Comparison of ENCODE assay signal across 29 cellular contexts in genomic region chr2:144693179-144693578, GRCh38.
"Had no signal": no experiment of that assay in that cellular context is flagged by ENCODE, and none has a peak within 500 bp of the region (broad histone marks: within the 10 kb centered on the region; RNA-seq: fewer than 3 reads in every experiment).

No MANE protein-coding gene starts in this region.

- H3K4me3 ChIP-seq: ovary, smooth muscle cell, upper lobe of right lung had no signal

- H3K27ac ChIP-seq: ovary, upper lobe of right lung, WERI-Rb-1 had no signal

- H3K9me3 Mint-ChIP-seq: activated naive CD4-positive, alpha-beta T cell treated with anti-CD3 and anti-CD28 coated beads, Interleukin-2, amount 50 U/mL, for 24 hours; activated T-cell treated with anti-CD3 and anti-CD28 coated beads, Interleukin-2, amount 50 U/mL, for 4 hours; endodermal cell; stimulated activated naive CD8-positive, alpha-beta T cell treated with anti-CD3 and anti-CD28 coated beads, Interleukin-15, amount 100 ng/mL, for 72 hours had no signal

- ATAC-seq: activated CD8-positive, alpha-beta T cell treated with anti-CD3 and anti-CD28 coated beads for 36 hours; activated naive CD8-positive, alpha-beta T cell treated with anti-CD3 and anti-CD28 coated beads, Interleukin-2, amount 50 U/mL, for 24 hours; activated T-cell treated with anti-CD3 and anti-CD28 coated beads, Interleukin-2, amount 50 U/mL, for 4 hours; activated T-helper 17 cell treated with anti-CD3 and anti-CD28 coated beads, Interleukin-2, amount 50 U/mL, for 72 hours; esophagus mucosa; stimulated activated memory B cell treated with anti-CD40 and anti-IgM and Interleukin-4, amounts not matched to agents 10 μg/mL and 1 μg/mL and 100 μg/mL, for 72 hours; stimulated activated naive CD8-positive, alpha-beta T cell treated with anti-CD3 and anti-CD28 coated beads, Interleukin-15, amount 100 ng/mL, for 72 hours; T-helper 17 cell; upper lobe of right lung had no signal

- H3K27ac Mint-ChIP-seq: activated CD8-positive, alpha-beta T cell treated with anti-CD3 and anti-CD28 coated beads for 36 hours; activated naive CD4-positive, alpha-beta T cell treated with anti-CD3 and anti-CD28 coated beads, Interleukin-2, amount 50 U/mL, for 24 hours; activated naive CD8-positive, alpha-beta T cell treated with anti-CD3 and anti-CD28 coated beads, Interleukin-2, amount 50 U/mL, for 24 hours; activated T-helper 17 cell treated with anti-CD3 and anti-CD28 coated beads, Interleukin-2, amount 50 U/mL, for 72 hours; endodermal cell; memory B cell; progenitor cell of endocrine pancreas; stimulated activated memory B cell treated with anti-CD40 and anti-IgM and Interleukin-4, amounts not matched to agents 10 μg/mL and 1 μg/mL and 100 μg/mL, for 72 hours; stimulated activated naive CD8-positive, alpha-beta T cell treated with anti-CD3 and anti-CD28 coated beads, Interleukin-15, amount 100 ng/mL, for 72 hours; T-helper 17 cell had no signal

- DNase-seq: activated CD4-positive, alpha-beta T cell treated with anti-CD3 and anti-CD28 coated beads for 1 hour; activated CD4-positive, alpha-beta T cell treated with anti-CD3 and anti-CD28 coated beads, Interleukin-2, amount 50 U/mL, for 1 hour; activated CD8-positive, alpha-beta T cell treated with anti-CD3 and anti-CD28 coated beads for 36 hours; activated naive CD8-positive, alpha-beta T cell treated with anti-CD3 and anti-CD28 coated beads, Interleukin-2, amount 50 U/mL, for 24 hours; activated T-cell treated with anti-CD3 and anti-CD28 coated beads, Interleukin-2, amount 50 U/mL, for 4 hours; amygdala; central memory CD4-positive, alpha-beta T cell; endodermal cell; foreskin fibroblast; midbrain; ovary; stimulated activated CD4-positive, alpha-beta T cell treated with anti-CD3 and anti-CD28 coated beads, Interleukin-1b, Interleukin-23, amount 100 ng/mL, for 48 hours; stimulated activated CD4-positive, alpha-beta T cell treated with anti-CD3 and anti-CD28 coated beads, Interleukin-4, amount 100 ng/mL, for 4 hours; stimulated activated CD8-positive, alpha-beta memory T cell treated with anti-CD3 and anti-CD28 coated beads, Interleukin-4, amount 100 ng/mL, for 48 hours; stimulated activated naive CD8-positive, alpha-beta T cell treated with anti-CD3 and anti-CD28 coated beads, Interleukin-15, amount 100 ng/mL, for 72 hours; substantia nigra; SW 1271; T-helper 17 cell; T1000; upper lobe of right lung; WERI-Rb-1 had no signal

- H3K4me1 Mint-ChIP-seq: activated naive CD4-positive, alpha-beta T cell treated with anti-CD3 and anti-CD28 coated beads, Interleukin-2, amount 50 U/mL, for 24 hours; activated naive CD8-positive, alpha-beta T cell treated with anti-CD3 and anti-CD28 coated beads, Interleukin-2, amount 50 U/mL, for 24 hours; activated T-helper 17 cell treated with anti-CD3 and anti-CD28 coated beads, Interleukin-2, amount 50 U/mL, for 72 hours; endodermal cell; memory B cell; stimulated activated memory B cell treated with anti-CD40 and anti-IgM and Interleukin-4, amounts not matched to agents 10 μg/mL and 1 μg/mL and 100 μg/mL, for 72 hours; stimulated activated naive CD8-positive, alpha-beta T cell treated with anti-CD3 and anti-CD28 coated beads, Interleukin-15, amount 100 ng/mL, for 72 hours; T-helper 17 cell had no signal

- H3K27me3 Mint-ChIP-seq: memory B cell; progenitor cell of endocrine pancreas; stimulated activated memory B cell treated with anti-CD40 and anti-IgM and Interleukin-4, amounts not matched to agents 10 μg/mL and 1 μg/mL and 100 μg/mL, for 72 hours had no signal

- H3K9me3 ChIP-seq: ovary, upper lobe of right lung had no signal

- H3K4me3 Mint-ChIP-seq: activated CD8-positive, alpha-beta T cell treated with anti-CD3 and anti-CD28 coated beads for 36 hours; activated naive CD4-positive, alpha-beta T cell treated with anti-CD3 and anti-CD28 coated beads, Interleukin-2, amount 50 U/mL, for 24 hours; activated naive CD8-positive, alpha-beta T cell treated with anti-CD3 and anti-CD28 coated beads, Interleukin-2, amount 50 U/mL, for 24 hours; activated T-cell treated with anti-CD3 and anti-CD28 coated beads, Interleukin-2, amount 50 U/mL, for 4 hours; activated T-helper 17 cell treated with anti-CD3 and anti-CD28 coated beads, Interleukin-2, amount 50 U/mL, for 72 hours; endodermal cell; memory B cell; nephron; stimulated activated memory B cell treated with anti-CD40 and anti-IgM and Interleukin-4, amounts not matched to agents 10 μg/mL and 1 μg/mL and 100 μg/mL, for 72 hours; stimulated activated naive CD8-positive, alpha-beta T cell treated with anti-CD3 and anti-CD28 coated beads, Interleukin-15, amount 100 ng/mL, for 72 hours; T-helper 17 cell had no signal

- H3K4me1 ChIP-seq: upper lobe of right lung had no signal

- H3K27me3 ChIP-seq: ovary, upper lobe of right lung had no signal

- H3K36me3 ChIP-seq: ovary, upper lobe of right lung, WERI-Rb-1 had no signal

- H3K36me3 Mint-ChIP-seq: activated naive CD4-positive, alpha-beta T cell treated with anti-CD3 and anti-CD28 coated beads, Interleukin-2, amount 50 U/mL, for 24 hours; memory B cell; stimulated activated memory B cell treated with anti-CD40 and anti-IgM and Interleukin-4, amounts not matched to agents 10 μg/mL and 1 μg/mL and 100 μg/mL, for 72 hours had no signal
